In genomic region chr17:27570578-27570914, GRCh38 we compare ENCODE assay signal across 20 cellular contexts.
DNase-seq lines count a peak whose midpoint lies in the region; ATAC-seq, FAIRE-seq and TF ChIP-seq lines count a peak whose summit lies in the region.
"Had no signal": no experiment of that assay in that cellular context is flagged by ENCODE, and none has a peak within 500 bp of the region (broad histone marks: within the 10 kb centered on the region; RNA-seq: fewer than 3 reads in every experiment).

No MANE protein-coding gene starts in this region.

- peaks cover 67% of the 10 kb centered on the region for H3K4me1 ChIP-seq in Caco-2
- peaks cover 65% of the 10 kb centered on the region for H3K4me1 ChIP-seq in Loucy (ENCODE audit: insufficient read depth, low read length, poor library complexity, severe bottlenecking)
- peaks cover 25% of the 10 kb centered on the region for H3K4me1 ChIP-seq in endodermal cell (ENCODE audit: control insufficient read depth, insufficient read depth, low read length)
- peaks cover 30 to 76% (median 35%) of the 10 kb centered on the region in 3 donors for H3K4me1 ChIP-seq in pancreas

- H3K27ac ChIP-seq in endodermal cell (ENCODE audit: low read depth, low read length) (no peak overlapping the region), pancreas (peak overlapping the region in 3 of 4 donors; percentile 41 to 50 (median 46))
- H3K27ac ChIP-seq: esophagus squamous epithelium, KMS-11, parathyroid adenoma had no signal

- peaks cover 24% of the 10 kb centered on the region; the same call in 1 of the 2 replicates for H3K79me2 ChIP-seq in Loucy (ENCODE audit: insufficient read depth, low read length)

- POLR2A ChIA-PET in Caco-2 (lab: Charles Lee) = no interaction called here

- H3K9me3 Mint-ChIP-seq in Caco-2 (ENCODE audit: unreplicated experiment) (no peaks in the 10 kb centered on the region), endodermal cell (no peaks in the 10 kb centered on the region)
- H3K9me3 Mint-ChIP-seq: CD8-positive, alpha-beta T cell; effector memory CD8-positive, alpha-beta T cell; memory B cell; naive thymus-derived CD4-positive, alpha-beta T cell had no signal

- CTCF ChIA-PET in Caco-2 (lab: Charles Lee) = interaction anchor here (0.6 to 1.2 kb wide), 2 partner anchors 10 to 76 kb away, joined by 4 to 6 read pairs; no protein-coding TSS in a partner anchor

- H3K27ac Mint-ChIP-seq in Caco-2 (ENCODE audit: unreplicated experiment) = peak overlapping the region; percentile 83
- H3K27ac Mint-ChIP-seq in endodermal cell = peak overlapping the region; percentile 86
- H3K27ac Mint-ChIP-seq: activated naive CD8-positive, alpha-beta T cell; CD8-positive, alpha-beta T cell; memory B cell had no signal

- intact Hi-C loops in Caco-2 (cut with micrococcal nuclease; ENCODE audit: unreplicated experiment) (loop anchor here (5.0 kb wide), 1 partner anchor 33 kb away; no protein-coding TSS in a partner anchor), pancreas (cut with DNase I) (no loop called here)

- FAIRE-seq in pancreas (lab: Jason Lieb, UNC) = no peak
- FAIRE-seq: astrocyte had no signal

- no peaks in the 10 kb centered on the region for H4K20me1 ChIP-seq in Loucy (ENCODE audit: insufficient read depth, low read length, poor library complexity, severe bottlenecking)

- ATAC-seq in pancreas (peak in 2 of 4 donors; percentile 1), HG03025 (IDR thresholded peaks at IDR 0.05; ENCODE audit: low FRiP score, unreplicated experiment) (no peak)
- ATAC-seq: CD8-positive, alpha-beta T cell; effector memory CD8-positive, alpha-beta T cell; naive thymus-derived CD4-positive, alpha-beta T cell; sciatic nerve had no signal

- no peaks in the 10 kb centered on the region for H3K27me3 ChIP-seq in Caco-2 (replicated peaks; ENCODE audit: control insufficient read depth, insufficient read depth, low read length)
- no peaks in the 10 kb centered on the region for H3K27me3 ChIP-seq in Loucy (ENCODE audit: insufficient read depth, low read length, poor library complexity, severe bottlenecking)
- H3K27me3 ChIP-seq in endodermal cell (ENCODE audit: control insufficient read depth, insufficient read depth, low read length, poor library complexity, severe bottlenecking) = no peaks in the 10 kb centered on the region
- H3K27me3 ChIP-seq in pancreas = no peaks in the 10 kb centered on the region
- H3K27me3 ChIP-seq: esophagus squamous epithelium had no signal

- no peaks in the 10 kb centered on the region for H3K9me2 ChIP-seq in Loucy (replicated peaks; ENCODE audit: low read depth, low read length)

- DNase-seq in Caco-2 = peak in 1 of 2 experiments; percentile 67
- DNase-seq in endodermal cell = no peak
- no peak for DNase-seq in pancreas
- no peak for DNase-seq in dedifferentiated amniotic fluid mesenchymal stem cell (ENCODE audit: extremely low spot score)
- DNase-seq in activated gamma-delta T cell (lab: John Stamatoyannopoulos, UW) = no peak
- DNase-seq: CD8-positive, alpha-beta T cell; effector memory CD8-positive, alpha-beta T cell; esophagus squamous epithelium; GDM1; naive thymus-derived CD4-positive, alpha-beta T cell; NCI-H526; RPMI8226 had no signal

- BruUV-seq in Caco-2 (replicated peaks; lab: Mats Ljungman, UMichigan) = no TSS peak

- H3K4me2 ChIP-seq in Loucy (ENCODE audit: low read depth, low read length, poor library complexity, severe bottlenecking) = no peak overlapping the region
- H3K4me2 ChIP-seq: KMS-11 had no signal

- no peaks in the 10 kb centered on the region for H3K27me3 Mint-ChIP-seq in Caco-2 (ENCODE audit: insufficient read depth, unreplicated experiment)
- no peaks in the 10 kb centered on the region for H3K27me3 Mint-ChIP-seq in endodermal cell (ENCODE audit: insufficient read depth)
- H3K27me3 Mint-ChIP-seq: activated naive CD8-positive, alpha-beta T cell; effector memory CD8-positive, alpha-beta T cell; memory B cell; naive thymus-derived CD4-positive, alpha-beta T cell had no signal

- H3K4me3 Mint-ChIP-seq in Caco-2 (ENCODE audit: unreplicated experiment) (no peak overlapping the region), endodermal cell (no peak overlapping the region)
- H3K4me3 Mint-ChIP-seq: activated naive CD8-positive, alpha-beta T cell; CD8-positive, alpha-beta T cell; effector memory CD8-positive, alpha-beta T cell; memory B cell; naive thymus-derived CD4-positive, alpha-beta T cell had no signal

- WGBS in endodermal cell (ENCODE audit: insufficient coverage in 1 of 2, insufficient read length in 1 of 2), 2 experiments = 87 to 94% methylated on average over 4 to 7 of the region's 7 CpGs
- 68 to 78% methylated on average over 7 of the region's 7 CpGs for WGBS in pancreas, 2 donors

- TF ChIP-seq CTCF in Caco-2 (IDR thresholded peaks at IDR 0.05; ENCODE audit: insufficient read depth in 1 of 2, low read depth in 1 of 2, low read length in 1 of 2, severe bottlenecking in 1 of 2, unreplicated experiment in 1 of 2) = no peak
- TF ChIP-seq CTCF in Loucy (conservative IDR thresholded peaks at IDR 0.05; ENCODE audit: low read length) = no peak
- TF ChIP-seq CTCF in endodermal cell (conservative IDR thresholded peaks at IDR 0.05) = no peak
- TF ChIP-seq CTCF in pancreas (IDR thresholded peaks at IDR 0.05) = no peak

- H3K9ac ChIP-seq in Loucy (ENCODE audit: low read depth, low read length, poor library complexity, severe bottlenecking) (peak overlapping the region; percentile 11), endodermal cell (ENCODE audit: extremely low read depth, low read length, poor library complexity, severe bottlenecking) (no peak overlapping the region)
- H3K9ac ChIP-seq: KMS-11, parathyroid adenoma had no signal

- H3K36me3 ChIP-seq in Caco-2 (ENCODE audit: control insufficient read depth, insufficient read depth, low read length) (no peaks in the 10 kb centered on the region), Loucy (ENCODE audit: insufficient read depth, low read length) (no peaks in the 10 kb centered on the region), endodermal cell (ENCODE audit: control insufficient read depth, insufficient read depth, low read length) (no peaks in the 10 kb centered on the region), pancreas (peaks cover 0 to 3% (median 0%) of the 10 kb centered on the region in 3 donors)

- H3F3A ChIP-seq in Loucy (ENCODE audit: low read depth) = 0 out of 2 replicates have a peak, but pooled peaks cover 4% of the 10 kb centered on the region

- H3K4me1 Mint-ChIP-seq in Caco-2 (ENCODE audit: low read depth, unreplicated experiment) (peaks cover 53% of the 10 kb centered on the region), endodermal cell (peaks cover 61% of the 10 kb centered on the region)

- peaks cover 5% of the 10 kb centered on the region for H3K36me3 Mint-ChIP-seq in Caco-2 (ENCODE audit: insufficient read depth, unreplicated experiment)
- H3K36me3 Mint-ChIP-seq in endodermal cell (ENCODE audit: low read depth) = peaks cover 6% of the 10 kb centered on the region
- H3K36me3 Mint-ChIP-seq: CD8-positive, alpha-beta T cell had no signal

- H2AFZ ChIP-seq in Loucy (ENCODE audit: low read length) = no peak overlapping the region
- H2AFZ ChIP-seq: parathyroid adenoma had no signal

- H3K9me3 ChIP-seq in Caco-2 (no peaks in the 10 kb centered on the region), Loucy (ENCODE audit: insufficient read depth, low read depth, low read length) (no peaks in the 10 kb centered on the region), endodermal cell (ENCODE audit: control insufficient read depth, low read length) (no peaks in the 10 kb centered on the region), pancreas (no peaks in the 10 kb centered on the region)
- H3K9me3 ChIP-seq: esophagus squamous epithelium had no signal

- no peak overlapping the region for H3K4me3 ChIP-seq in Caco-2 (ENCODE audit: low read depth, low read length)
- no peak overlapping the region for H3K4me3 ChIP-seq in Loucy (ENCODE audit: low read length, poor library complexity, severe bottlenecking)
- no peak overlapping the region for H3K4me3 ChIP-seq in endodermal cell (ENCODE audit: low read length)
- no peak overlapping the region for H3K4me3 ChIP-seq in pancreas
- H3K4me3 ChIP-seq: esophagus squamous epithelium had no signal
